Comparison of ENCODE assay signal across 12 cellular contexts in the genomic region with DNA sequence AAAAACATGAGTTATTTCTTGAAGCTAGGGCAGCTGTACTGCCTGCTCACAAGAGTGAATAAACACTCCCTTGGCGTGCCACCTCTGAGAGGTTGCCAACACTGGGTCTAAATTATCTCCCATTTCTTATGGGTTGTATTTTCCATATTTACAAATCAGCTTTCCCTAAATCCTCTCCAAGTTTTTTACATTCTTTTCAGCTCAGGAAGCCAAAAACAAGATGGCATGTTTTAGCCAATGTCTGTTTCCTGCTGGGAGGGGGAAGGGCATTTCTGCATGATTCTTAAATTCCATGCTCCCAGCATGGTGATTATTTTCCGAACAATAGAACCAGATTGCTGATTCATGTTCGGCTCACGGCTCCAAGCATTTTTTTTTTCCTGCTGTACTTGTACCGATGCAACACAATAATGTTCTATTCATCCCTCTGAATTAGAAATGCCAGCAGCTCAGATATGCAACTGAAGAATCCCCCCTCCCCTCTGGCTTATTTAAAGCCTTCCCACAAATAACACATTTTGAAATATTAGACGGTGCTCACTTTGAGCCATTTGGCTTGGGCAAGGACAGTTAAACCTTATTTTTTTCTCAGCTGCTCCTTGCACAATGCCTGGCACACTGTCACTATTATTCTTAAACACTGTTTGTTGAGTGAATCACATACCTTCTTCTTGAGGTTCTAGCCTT.
DNase-seq lines count a peak whose midpoint lies in the region; ATAC-seq, FAIRE-seq and TF ChIP-seq lines count a peak whose summit lies in the region.
"Had no signal": no experiment of that assay in that cellular context is flagged by ENCODE, and none has a peak within 500 bp of the region (broad histone marks: within the 10 kb centered on the region; RNA-seq: fewer than 3 reads in every experiment).

No MANE protein-coding gene starts in this region.

- H3K4me3 Mint-ChIP-seq in astrocyte (ENCODE audit: unreplicated experiment) = no peak overlapping the region
- H3K4me3 Mint-ChIP-seq: activated CD4-positive, alpha-beta memory T cell treated with anti-CD3 and anti-CD28 coated beads for 36 hours had no signal

- DNase-seq in NCI-H2081 (lab: John Stamatoyannopoulos, UW) = peak; percentile 4 to 35
- DNase-seq in NCI-H2081 treated with DMSO at 0.1 percent for 48 hours (lab: John Stamatoyannopoulos, UW) = no peak
- DNase-seq in astrocyte (ENCODE audit: low read depth) = peak; percentile 82
- DNase-seq in right cardiac atrium = peak in 2 of 3 donors; percentile 30 to 44
- DNase-seq in suprapubic skin (ENCODE audit: low spot score in 2 of 2) = no peak
- DNase-seq in activated CD8-positive, alpha-beta memory T cell treated with anti-CD3 and anti-CD28 coated beads, Interleukin-2, amount 50 U/mL, for 4 hours = no peak
- DNase-seq in RCC 7860 (ENCODE audit: low spot score) = no peak
- DNase-seq: activated CD4-positive, alpha-beta memory T cell treated with anti-CD3 and anti-CD28 coated beads for 36 hours; NCI-H2029 had no signal

- peak; percentile 61 to 69 for ATAC-seq in right cardiac atrium
- ATAC-seq in GM18517 (IDR thresholded peaks at IDR 0.05; ENCODE audit: unreplicated experiment) = no peak

- H3K27ac ChIP-seq in astrocyte (ENCODE audit: low read depth, low read length) = peak overlapping the region; percentile 11
- H3K27ac ChIP-seq in right cardiac atrium (ENCODE audit: low read length) = no peak overlapping the region
- H3K27ac ChIP-seq in suprapubic skin = peak overlapping the region; percentile 57
- H3K27ac ChIP-seq: parathyroid adenoma had no signal

- H3K9me3 ChIP-seq in astrocyte (ENCODE audit: insufficient read depth, low read depth, low read length) (no peaks in the 10 kb centered on the region), right cardiac atrium (ENCODE audit: control insufficient read depth, low read length) (no peaks in the 10 kb centered on the region), suprapubic skin (no peaks in the 10 kb centered on the region)

- H3K9ac ChIP-seq in astrocyte (ENCODE audit: low read length) = no peak overlapping the region
- H3K9ac ChIP-seq: parathyroid adenoma had no signal

- TF ChIP-seq POLR2A in suprapubic skin (IDR thresholded peaks at IDR 0.05) = no peak

- intact Hi-C loops in right cardiac atrium (cut with DNase I) = loop anchor here in 1 of 4 donors (10.0 kb wide), 1 partner anchor 57 kb away; no protein-coding TSS in a partner anchor

- no peak for TF ChIP-seq EP300 in suprapubic skin (IDR thresholded peaks at IDR 0.05)

- H3K79me2 ChIP-seq in astrocyte (ENCODE audit: insufficient read depth, low read length) = no peaks in the 10 kb centered on the region
- H3K79me2 ChIP-seq: parathyroid adenoma had no signal

- H3K4me3 ChIP-seq in astrocyte (ENCODE audit: insufficient read depth, low read depth, low read length) (no peak overlapping the region), right cardiac atrium (ENCODE audit: low read length) (no peak overlapping the region), suprapubic skin (no peak overlapping the region)

- peak overlapping the region; percentile 51 for H3K27ac Mint-ChIP-seq in astrocyte (ENCODE audit: unreplicated experiment)
- H3K27ac Mint-ChIP-seq: activated CD4-positive, alpha-beta memory T cell treated with anti-CD3 and anti-CD28 coated beads for 36 hours had no signal

- no peaks in the 10 kb centered on the region for H3K36me3 Mint-ChIP-seq in astrocyte (ENCODE audit: low read depth, unreplicated experiment)
- H3K36me3 Mint-ChIP-seq: activated CD4-positive, alpha-beta memory T cell treated with anti-CD3 and anti-CD28 coated beads for 36 hours had no signal

- H4K20me1 ChIP-seq in astrocyte (ENCODE audit: insufficient read depth, low read length) = no peaks in the 10 kb centered on the region

- H3K27me3 ChIP-seq in astrocyte (ENCODE audit: insufficient read depth, low read length) (peaks cover 14% of the 10 kb centered on the region), right cardiac atrium (ENCODE audit: control insufficient read depth, insufficient read depth) (no peaks in the 10 kb centered on the region), suprapubic skin (no peaks in the 10 kb centered on the region)

- FAIRE-seq in astrocyte (lab: Jason Lieb, UNC) (peak; percentile 76), RCC 7860 (lab: Jason Lieb, UNC) (no peak)
- FAIRE-seq: A204.1 had no signal

- peak overlapping the region; percentile 44 for H3K4me2 ChIP-seq in astrocyte (ENCODE audit: low read length)

- H3K4me1 ChIP-seq in astrocyte (ENCODE audit: insufficient read depth, low read length) (peaks cover 30% of the 10 kb centered on the region), right cardiac atrium (ENCODE audit: control insufficient read depth, insufficient read depth, low read length) (peaks cover 3% of the 10 kb centered on the region), suprapubic skin (peaks cover 33% of the 10 kb centered on the region)
- H3K4me1 ChIP-seq: parathyroid adenoma had no signal

- peaks cover 22% of the 10 kb centered on the region for H3K4me1 Mint-ChIP-seq in astrocyte (ENCODE audit: low read depth, unreplicated experiment)

- H3K27me3 Mint-ChIP-seq in astrocyte (ENCODE audit: low read depth, unreplicated experiment) = no peaks in the 10 kb centered on the region

- H3K9me3 Mint-ChIP-seq in astrocyte (ENCODE audit: unreplicated experiment) = no peaks in the 10 kb centered on the region
- H3K9me3 Mint-ChIP-seq: activated CD4-positive, alpha-beta memory T cell treated with anti-CD3 and anti-CD28 coated beads for 36 hours had no signal

- WGBS in right cardiac atrium = 29% methylated on average over 6 of the region's 6 CpGs
- WGBS in suprapubic skin = 13% methylated on average over 6 of the region's 6 CpGs

- no peak for TF ChIP-seq CTCF in astrocyte (IDR thresholded peaks at IDR 0.05; ENCODE audit: insufficient read depth, low read depth, low read length)
- TF ChIP-seq CTCF in suprapubic skin (IDR thresholded peaks at IDR 0.05) = no peak

- H3K36me3 ChIP-seq in astrocyte (ENCODE audit: insufficient read depth, low read length) (no peaks in the 10 kb centered on the region), suprapubic skin (no peaks in the 10 kb centered on the region)

- H2AFZ ChIP-seq in astrocyte (ENCODE audit: low read depth, low read length) = no peak overlapping the region
- H2AFZ ChIP-seq: parathyroid adenoma had no signal

Comparison
In these comparisons a context has a peak if more than half of its experiments do, and no peak if none do; other contexts are left out.
1. DNase-seq: peak in NCI-H2081 (2 of 2), astrocyte (single experiment) and right cardiac atrium (2 of 3); none in NCI-H2081 treated with DMSO at 0.1 percent for 48 hours (single experiment), suprapubic skin (0 of 2), activated CD8-positive, alpha-beta memory T cell treated with anti-CD3 and anti-CD28 coated beads, Interleukin-2, amount 50 U/mL, for 4 hours (single experiment) and RCC 7860 (single experiment).